14 cellular contexts compared by ENCODE assay signal in genomic region chr4:101155859-101156430, GRCh38.
DNase-seq lines count a peak whose midpoint lies in the region; ATAC-seq, FAIRE-seq and TF ChIP-seq lines count a peak whose summit lies in the region.
"Had no signal": no experiment of that assay in that cellular context is flagged by ENCODE, and none has a peak within 500 bp of the region (broad histone marks: within the 10 kb centered on the region; RNA-seq: fewer than 3 reads in every experiment).

No MANE protein-coding gene starts in this region.

- no peak for TF ChIP-seq POLR2A in GM12892 (IDR thresholded peaks at IDR 0.05; ENCODE audit: low read depth, low read length)

- peaks cover 11% of the 10 kb centered on the region for H3K79me2 ChIP-seq in ACC112 (ENCODE audit: control insufficient read depth, insufficient read depth, low read length, unreplicated experiment)

- POLR2A ChIA-PET in Caco-2 (lab: Charles Lee), result no interaction called here

- no peaks in the 10 kb centered on the region for H3K9me3 Mint-ChIP-seq in T-helper 2 cell treated with Interferon-gamma antibody and Interleukin-4, amounts not matched to agents 5 μg/mL and 100 μg/mL, for 36 hours
- no peaks in the 10 kb centered on the region for H3K9me3 Mint-ChIP-seq in endodermal cell
- no peaks in the 10 kb centered on the region for H3K9me3 Mint-ChIP-seq in Caco-2 (ENCODE audit: unreplicated experiment)

- CTCF ChIA-PET in Caco-2 (lab: Charles Lee), result no interaction called here

- H3K27me3 Mint-ChIP-seq in T-helper 2 cell treated with Interferon-gamma antibody and Interleukin-4, amounts not matched to agents 5 μg/mL and 100 μg/mL, for 36 hours (ENCODE audit: low read depth), result no peaks in the 10 kb centered on the region
- H3K27me3 Mint-ChIP-seq in endodermal cell (ENCODE audit: insufficient read depth) (no peaks in the 10 kb centered on the region), Caco-2 (ENCODE audit: insufficient read depth, unreplicated experiment) (no peaks in the 10 kb centered on the region)

- peaks cover 23% of the 10 kb centered on the region for H3K4me1 Mint-ChIP-seq in T-helper 2 cell treated with Interferon-gamma antibody and Interleukin-4, amounts not matched to agents 5 μg/mL and 100 μg/mL, for 36 hours (ENCODE audit: low read depth)
- H3K4me1 Mint-ChIP-seq in endodermal cell, result peaks cover 61% of the 10 kb centered on the region
- H3K4me1 Mint-ChIP-seq in Caco-2 (ENCODE audit: low read depth, unreplicated experiment), result peaks cover 9% of the 10 kb centered on the region

- H3K4me1 ChIP-seq in ACC112 (ENCODE audit: control insufficient read depth, insufficient read depth, low read length, unreplicated experiment) (peaks cover 37% of the 10 kb centered on the region), endodermal cell (ENCODE audit: control insufficient read depth, insufficient read depth, low read length) (peaks cover 10% of the 10 kb centered on the region), Caco-2 (no peaks in the 10 kb centered on the region; the same call in 1 of the 2 replicates)

- no peak overlapping the region for H2AFZ ChIP-seq in ACC112 (ENCODE audit: low read length, unreplicated experiment)

- intact Hi-C loops in Caco-2 (cut with micrococcal nuclease; ENCODE audit: unreplicated experiment), result no loop called here

- DNase-seq in GM12892 (ENCODE audit: insufficient read length) (no peak), endodermal cell (no peak), Caco-2 (no peak)
- peak; percentile 6 for DNase-seq in T-helper 2 cell treated with Interferon-gamma antibody and Interleukin-4, amounts not matched to agents 5 μg/mL and 100 μg/mL, for 36 hours (ENCODE audit: low spot score)
- DNase-seq: adrenal gland, H7, mucosa of descending colon, NCI-H2171 had no signal

- ATAC-seq in HG03045 (IDR thresholded peaks at IDR 0.05; ENCODE audit: unreplicated experiment) (no peak), GM18909 (IDR thresholded peaks at IDR 0.05; ENCODE audit: poor library complexity, unreplicated experiment) (no peak), HG03108 (IDR thresholded peaks at IDR 0.05; ENCODE audit: unreplicated experiment) (no peak)

- H3K36me3 Mint-ChIP-seq in T-helper 2 cell treated with Interferon-gamma antibody and Interleukin-4, amounts not matched to agents 5 μg/mL and 100 μg/mL, for 36 hours (ENCODE audit: low read depth), result no peaks in the 10 kb centered on the region
- H3K36me3 Mint-ChIP-seq in endodermal cell (ENCODE audit: low read depth), result no peaks in the 10 kb centered on the region
- peaks cover 6% of the 10 kb centered on the region for H3K36me3 Mint-ChIP-seq in Caco-2 (ENCODE audit: insufficient read depth, unreplicated experiment)

- no peaks in the 10 kb centered on the region for H3K9me3 ChIP-seq in endodermal cell (ENCODE audit: control insufficient read depth, low read length)
- no peaks in the 10 kb centered on the region for H3K9me3 ChIP-seq in Caco-2
- H3K9me3 ChIP-seq: adrenal gland; BLaER1 treated with 17β-estradiol and CSF1 and Interleukin-3, amounts not matched to agents 10 nM and 100 nM; mucosa of descending colon; suprapubic skin had no signal

- H3K27ac ChIP-seq in ACC112 (ENCODE audit: low read depth, low read length) (peak overlapping the region; percentile 53; the same call in 1 of the 2 replicates), endodermal cell (ENCODE audit: low read depth, low read length) (no peak overlapping the region)
- H3K27ac ChIP-seq: adrenal gland; BLaER1 treated with 17β-estradiol and CSF1 and Interleukin-3, amounts not matched to agents 10 nM and 100 nM had no signal

- 94% methylated on average over 3 of the region's 3 CpGs; no CpG with 5 or more reads in 1 of the 2 experiments for WGBS in endodermal cell (ENCODE audit: insufficient coverage in 1 of 2, insufficient read length in 1 of 2), 2 experiments

- BruUV-seq in Caco-2 (replicated peaks; lab: Mats Ljungman, UMichigan), result no TSS peak

- peak; percentile 77 for FAIRE-seq in GM12892 (lab: Jason Lieb, UNC)

- peak overlapping the region; percentile 16 for H3K4me3 Mint-ChIP-seq in T-helper 2 cell treated with Interferon-gamma antibody and Interleukin-4, amounts not matched to agents 5 μg/mL and 100 μg/mL, for 36 hours
- H3K4me3 Mint-ChIP-seq in endodermal cell (no peak overlapping the region), Caco-2 (ENCODE audit: unreplicated experiment) (no peak overlapping the region)

- H3K4me3 ChIP-seq in ACC112 (ENCODE audit: low read depth, low read length) (no peak overlapping the region), endodermal cell (ENCODE audit: low read length) (no peak overlapping the region), Caco-2 (ENCODE audit: low read depth, low read length) (no peak overlapping the region)
- H3K4me3 ChIP-seq: adrenal gland; BLaER1 treated with 17β-estradiol and CSF1 and Interleukin-3, amounts not matched to agents 10 nM and 100 nM; mucosa of descending colon; suprapubic skin had no signal

- no peaks in the 10 kb centered on the region for H3K27me3 ChIP-seq in ACC112 (ENCODE audit: insufficient read depth, low read length)
- H3K27me3 ChIP-seq in endodermal cell (ENCODE audit: control insufficient read depth, insufficient read depth, low read length, poor library complexity, severe bottlenecking), result no peaks in the 10 kb centered on the region
- H3K27me3 ChIP-seq in Caco-2 (replicated peaks; ENCODE audit: control insufficient read depth, insufficient read depth, low read length), result no peaks in the 10 kb centered on the region
- H3K27me3 ChIP-seq: adrenal gland; BLaER1 treated with 17β-estradiol and CSF1 and Interleukin-3, amounts not matched to agents 10 nM and 100 nM; suprapubic skin had no signal

- no peak overlapping the region for H3K9ac ChIP-seq in endodermal cell (ENCODE audit: extremely low read depth, low read length, poor library complexity, severe bottlenecking)
- H3K9ac ChIP-seq: BLaER1 treated with 17β-estradiol and CSF1 and Interleukin-3, amounts not matched to agents 10 nM and 100 nM had no signal

- H3K36me3 ChIP-seq in ACC112 (ENCODE audit: insufficient read depth, low read length), result no peaks in the 10 kb centered on the region
- no peaks in the 10 kb centered on the region for H3K36me3 ChIP-seq in endodermal cell (ENCODE audit: control insufficient read depth, insufficient read depth, low read length)
- H3K36me3 ChIP-seq in Caco-2 (ENCODE audit: control insufficient read depth, insufficient read depth, low read length), result no peaks in the 10 kb centered on the region
- H3K36me3 ChIP-seq: adrenal gland, suprapubic skin had no signal

- peak overlapping the region; percentile 17 for H3K27ac Mint-ChIP-seq in T-helper 2 cell treated with Interferon-gamma antibody and Interleukin-4, amounts not matched to agents 5 μg/mL and 100 μg/mL, for 36 hours
- peak overlapping the region; percentile 24 for H3K27ac Mint-ChIP-seq in endodermal cell
- no peak overlapping the region for H3K27ac Mint-ChIP-seq in Caco-2 (ENCODE audit: unreplicated experiment)

- no peak for TF ChIP-seq CTCF in endodermal cell (conservative IDR thresholded peaks at IDR 0.05)
- no peak for TF ChIP-seq CTCF in Caco-2 (IDR thresholded peaks at IDR 0.05; ENCODE audit: insufficient read depth in 1 of 2, low read depth in 1 of 2, low read length in 1 of 2, severe bottlenecking in 1 of 2, unreplicated experiment in 1 of 2)
